2 cellular contexts compared by ENCODE assay signal in the genomic region with DNA sequence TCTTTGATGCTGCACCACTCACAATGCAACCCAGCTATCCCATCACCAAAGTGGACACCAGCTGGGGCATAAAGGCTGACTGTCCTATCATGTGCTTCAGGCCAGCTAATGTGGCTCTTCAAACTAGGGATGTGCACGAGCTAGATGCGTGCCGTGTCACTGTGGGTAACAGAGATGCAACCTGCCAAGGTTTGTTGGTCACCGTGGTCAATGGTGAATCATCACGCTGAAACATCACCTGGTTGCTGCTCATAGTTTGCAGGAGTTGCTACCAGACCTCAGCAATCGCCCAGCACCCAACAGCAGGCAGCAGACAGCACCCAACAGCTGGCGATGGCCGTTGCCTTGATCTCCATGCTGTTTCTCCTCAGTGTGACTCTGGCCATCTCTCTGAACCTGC.
TF ChIP-seq lines count a peak whose summit lies in the region.

No MANE protein-coding gene starts in this region.

TF ChIP-seq in liver, 16 proteins besides CTCF, POLR2A, EP300 and RAD21:
- TF ChIP-seq FOXA1 (IDR thresholded peaks at IDR 0.05) (no peak), JUND (IDR thresholded peaks at IDR 0.05) (no peak), TAF1 (conservative IDR thresholded peaks at IDR 0.05) (no peak), NR2F2 (IDR thresholded peaks at IDR 0.05) (no peak)
- TF ChIP-seq, protein P1, sequence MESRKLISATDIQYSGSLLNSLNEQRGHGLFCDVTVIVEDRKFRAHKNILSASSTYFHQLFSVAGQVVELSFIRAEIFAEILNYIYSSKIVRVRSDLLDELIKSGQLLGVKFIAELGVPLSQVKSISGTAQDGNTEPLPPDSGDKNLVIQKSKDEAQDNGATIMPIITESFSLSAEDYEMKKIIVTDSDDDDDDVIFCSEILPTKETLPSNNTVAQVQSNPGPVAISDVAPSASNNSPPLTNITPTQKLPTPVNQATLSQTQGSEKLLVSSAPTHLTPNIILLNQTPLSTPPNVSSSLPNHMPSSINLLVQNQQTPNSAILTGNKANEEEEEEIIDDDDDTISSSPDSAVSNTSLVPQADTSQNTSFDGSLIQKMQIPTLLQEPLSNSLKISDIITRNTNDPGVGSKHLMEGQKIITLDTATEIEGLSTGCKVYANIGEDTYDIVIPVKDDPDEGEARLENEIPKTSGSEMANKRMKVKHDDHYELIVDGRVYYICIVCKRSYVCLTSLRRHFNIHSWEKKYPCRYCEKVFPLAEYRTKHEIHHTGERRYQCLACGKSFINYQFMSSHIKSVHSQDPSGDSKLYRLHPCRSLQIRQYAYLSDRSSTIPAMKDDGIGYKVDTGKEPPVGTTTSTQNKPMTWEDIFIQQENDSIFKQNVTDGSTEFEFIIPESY (IDR thresholded peaks at IDR 0.05) = no peak
- TF ChIP-seq, protein P2, sequence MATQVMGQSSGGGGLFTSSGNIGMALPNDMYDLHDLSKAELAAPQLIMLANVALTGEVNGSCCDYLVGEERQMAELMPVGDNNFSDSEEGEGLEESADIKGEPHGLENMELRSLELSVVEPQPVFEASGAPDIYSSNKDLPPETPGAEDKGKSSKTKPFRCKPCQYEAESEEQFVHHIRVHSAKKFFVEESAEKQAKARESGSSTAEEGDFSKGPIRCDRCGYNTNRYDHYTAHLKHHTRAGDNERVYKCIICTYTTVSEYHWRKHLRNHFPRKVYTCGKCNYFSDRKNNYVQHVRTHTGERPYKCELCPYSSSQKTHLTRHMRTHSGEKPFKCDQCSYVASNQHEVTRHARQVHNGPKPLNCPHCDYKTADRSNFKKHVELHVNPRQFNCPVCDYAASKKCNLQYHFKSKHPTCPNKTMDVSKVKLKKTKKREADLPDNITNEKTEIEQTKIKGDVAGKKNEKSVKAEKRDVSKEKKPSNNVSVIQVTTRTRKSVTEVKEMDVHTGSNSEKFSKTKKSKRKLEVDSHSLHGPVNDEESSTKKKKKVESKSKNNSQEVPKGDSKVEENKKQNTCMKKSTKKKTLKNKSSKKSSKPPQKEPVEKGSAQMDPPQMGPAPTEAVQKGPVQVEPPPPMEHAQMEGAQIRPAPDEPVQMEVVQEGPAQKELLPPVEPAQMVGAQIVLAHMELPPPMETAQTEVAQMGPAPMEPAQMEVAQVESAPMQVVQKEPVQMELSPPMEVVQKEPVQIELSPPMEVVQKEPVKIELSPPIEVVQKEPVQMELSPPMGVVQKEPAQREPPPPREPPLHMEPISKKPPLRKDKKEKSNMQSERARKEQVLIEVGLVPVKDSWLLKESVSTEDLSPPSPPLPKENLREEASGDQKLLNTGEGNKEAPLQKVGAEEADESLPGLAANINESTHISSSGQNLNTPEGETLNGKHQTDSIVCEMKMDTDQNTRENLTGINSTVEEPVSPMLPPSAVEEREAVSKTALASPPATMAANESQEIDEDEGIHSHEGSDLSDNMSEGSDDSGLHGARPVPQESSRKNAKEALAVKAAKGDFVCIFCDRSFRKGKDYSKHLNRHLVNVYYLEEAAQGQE (IDR thresholded peaks at IDR 0.05) = no peak
- TF ChIP-seq, protein P3, sequence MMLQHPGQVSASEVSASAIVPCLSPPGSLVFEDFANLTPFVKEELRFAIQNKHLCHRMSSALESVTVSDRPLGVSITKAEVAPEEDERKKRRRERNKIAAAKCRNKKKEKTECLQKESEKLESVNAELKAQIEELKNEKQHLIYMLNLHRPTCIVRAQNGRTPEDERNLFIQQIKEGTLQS (IDR thresholded peaks at IDR 0.05) = no peak

TF ChIP-seq in HepG2, 621 proteins besides CTCF, POLR2A, EP300 and RAD21:
- no peak for TF ChIP-seq ZNF678 (CRISPR knock-in tag; IDR thresholded peaks at IDR 0.05)
- TF ChIP-seq, protein P4, sequence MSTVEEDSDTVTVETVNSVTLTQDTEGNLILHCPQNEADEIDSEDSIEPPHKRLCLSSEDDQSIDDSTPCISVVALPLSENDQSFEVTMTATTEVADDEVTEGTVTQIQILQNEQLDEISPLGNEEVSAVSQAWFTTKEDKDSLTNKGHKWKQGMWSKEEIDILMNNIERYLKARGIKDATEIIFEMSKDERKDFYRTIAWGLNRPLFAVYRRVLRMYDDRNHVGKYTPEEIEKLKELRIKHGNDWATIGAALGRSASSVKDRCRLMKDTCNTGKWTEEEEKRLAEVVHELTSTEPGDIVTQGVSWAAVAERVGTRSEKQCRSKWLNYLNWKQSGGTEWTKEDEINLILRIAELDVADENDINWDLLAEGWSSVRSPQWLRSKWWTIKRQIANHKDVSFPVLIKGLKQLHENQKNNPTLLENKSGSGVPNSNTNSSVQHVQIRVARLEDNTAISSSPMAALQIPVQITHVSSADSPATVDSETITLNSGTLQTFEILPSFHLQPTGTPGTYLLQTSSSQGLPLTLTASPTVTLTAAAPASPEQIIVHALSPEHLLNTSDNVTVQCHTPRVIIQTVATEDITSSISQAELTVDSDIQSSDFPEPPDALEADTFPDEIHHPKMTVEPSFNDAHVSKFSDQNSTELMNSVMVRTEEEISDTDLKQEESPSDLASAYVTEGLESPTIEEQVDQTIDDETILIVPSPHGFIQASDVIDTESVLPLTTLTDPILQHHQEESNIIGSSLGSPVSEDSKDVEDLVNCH (CRISPR knock-in tag; IDR thresholded peaks at IDR 0.05) = no peak
- no peak for TF ChIP-seq ZNF460 (CRISPR knock-in tag; IDR thresholded peaks at IDR 0.05; ENCODE audit: borderline replicate concordance)
- TF ChIP-seq POLR2AphosphoS2 (IDR thresholded peaks at IDR 0.05; ENCODE audit: low read depth, low read length) = no peak
- TF ChIP-seq, protein P5, sequence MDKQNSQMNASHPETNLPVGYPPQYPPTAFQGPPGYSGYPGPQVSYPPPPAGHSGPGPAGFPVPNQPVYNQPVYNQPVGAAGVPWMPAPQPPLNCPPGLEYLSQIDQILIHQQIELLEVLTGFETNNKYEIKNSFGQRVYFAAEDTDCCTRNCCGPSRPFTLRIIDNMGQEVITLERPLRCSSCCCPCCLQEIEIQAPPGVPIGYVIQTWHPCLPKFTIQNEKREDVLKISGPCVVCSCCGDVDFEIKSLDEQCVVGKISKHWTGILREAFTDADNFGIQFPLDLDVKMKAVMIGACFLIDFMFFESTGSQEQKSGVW (CRISPR knock-in tag; IDR thresholded peaks at IDR 0.05; ENCODE audit: borderline replicate concordance) = no peak
- TF ChIP-seq ZNF674 (CRISPR knock-in tag; IDR thresholded peaks at IDR 0.05; ENCODE audit: low read depth) = no peak
- no peak for TF ChIP-seq ZNF619 (CRISPR knock-in tag; IDR thresholded peaks at IDR 0.05)
- no peak for TF ChIP-seq STAT5B (CRISPR knock-in tag; IDR thresholded peaks at IDR 0.05)
- TF ChIP-seq ZNF451 (CRISPR knock-in tag; IDR thresholded peaks at IDR 0.05) = no peak
